Comparison of ENCODE assay signal across 10 cellular contexts in the genomic region with DNA sequence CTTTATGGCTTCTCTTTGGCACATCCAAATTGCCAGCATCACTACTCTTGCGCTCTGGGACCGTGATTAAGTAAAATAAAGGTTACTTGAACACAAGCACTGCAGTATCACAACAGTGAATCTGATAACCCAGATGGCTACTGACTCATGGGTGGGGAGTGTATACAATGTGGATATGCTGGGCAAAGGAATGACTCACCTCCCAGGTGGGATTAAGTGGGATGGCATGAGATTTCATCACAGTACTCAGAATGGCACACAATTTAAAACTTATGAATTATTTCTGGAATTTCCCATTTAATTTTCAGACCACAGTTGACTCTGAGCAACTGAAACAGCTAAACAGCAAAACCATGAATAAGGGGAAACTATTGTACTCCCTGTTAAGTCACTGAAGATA. TPM values are rescaled to one million over a fixed set of nuclear protein-coding genes. Genes with fewer than 3 reads are reported as not detected.
DNase-seq lines count a peak whose midpoint lies in the region; ATAC-seq and TF ChIP-seq lines count a peak whose summit lies in the region.
"Had no signal": no experiment of that assay in that cellular context is flagged by ENCODE, and none has a peak within 500 bp of the region (broad histone marks: within the 10 kb centered on the region; RNA-seq: fewer than 3 reads in every experiment).

No MANE protein-coding gene starts in this region.

- peaks cover 16% of the 10 kb centered on the region for H3K4me1 Mint-ChIP-seq in activated CD4-positive, alpha-beta T cell treated with anti-CD3 and anti-CD28 coated beads, Interleukin-2, amount 10 ng/mL, durations not matched to agents 24 days and 14 days

- H3K4me1 ChIP-seq in osteoblast (ENCODE audit: insufficient read depth, low read length): peaks cover 33% of the 10 kb centered on the region
- H3K4me1 ChIP-seq in prostate gland (replicated peaks): no peaks in the 10 kb centered on the region

- no peaks in the 10 kb centered on the region for H3K27me3 ChIP-seq in osteoblast (ENCODE audit: insufficient read depth, low read length)
- H3K27me3 ChIP-seq in prostate gland (replicated peaks; ENCODE audit: insufficient read depth): no peaks in the 10 kb centered on the region

- H3K79me2 ChIP-seq in osteoblast (ENCODE audit: insufficient read depth, low read length): peaks cover 56% of the 10 kb centered on the region

- peak overlapping the region; percentile 23 for H3K4me2 ChIP-seq in osteoblast (ENCODE audit: insufficient read depth, low read length)

- no peak for TF ChIP-seq POLR2A in prostate gland (IDR thresholded peaks at IDR 0.05)

- no peak for DNase-seq in activated CD4-positive, alpha-beta T cell treated with anti-CD3 and anti-CD28 coated beads, Interleukin-2, amount 10 ng/mL, durations not matched to agents 24 days and 14 days
- DNase-seq in activated CD4-positive, alpha-beta T cell treated with anti-CD3 and anti-CD28 coated beads, Interleukin-2, amount 50 U/mL, for 1 hour: no peak
- DNase-seq in LoVo (ENCODE audit: low spot score): peak; percentile 74
- DNase-seq in astrocyte of the spinal cord (ENCODE audit: low read depth, low spot score): peak; percentile 32
- DNase-seq in osteoblast (ENCODE audit: insufficient read length, low spot score, missing footprints): no peak
- no peak for DNase-seq in prostate gland (ENCODE audit: low spot score)
- no peak for DNase-seq in activated CD4-positive, CD25-positive, alpha-beta regulatory T cell (lab: John Stamatoyannopoulos, UW)
- DNase-seq: AML-193, OCI-M1 had no signal

- H3K36me3 ChIP-seq in osteoblast (ENCODE audit: insufficient read depth, low read length) (peaks cover 17% of the 10 kb centered on the region), prostate gland (no peaks in the 10 kb centered on the region)

- H2AFZ ChIP-seq in osteoblast (ENCODE audit: low read length): no peak overlapping the region

- intact Hi-C loops in activated CD4-positive, alpha-beta T cell treated with anti-CD3 and anti-CD28 coated beads, Interleukin-2, amount 10 ng/mL, durations not matched to agents 24 days and 14 days (cut with micrococcal nuclease): loop anchor here (10.0 kb wide), 3 partner anchors 858 to 1642 kb away; partner anchors contain the start of genes ANKRA2, IQGAP2 and UTP15
- intact Hi-C loops in prostate gland (cut with DNase I): no loop called here

- H3K4me3 Mint-ChIP-seq in activated CD4-positive, alpha-beta T cell treated with anti-CD3 and anti-CD28 coated beads, Interleukin-2, amount 10 ng/mL, durations not matched to agents 24 days and 14 days: no peak overlapping the region

- in situ Hi-C loops in astrocyte of the spinal cord (cut with HindIII; ENCODE audit: low sequenced_read_pairs): no loop called here

- H3K36me3 Mint-ChIP-seq in activated CD4-positive, alpha-beta T cell treated with anti-CD3 and anti-CD28 coated beads, Interleukin-2, amount 10 ng/mL, durations not matched to agents 24 days and 14 days (ENCODE audit: low read depth): peaks cover 32% of the 10 kb centered on the region

- H4K20me1 ChIP-seq in osteoblast (ENCODE audit: insufficient read depth, low read length): no peaks in the 10 kb centered on the region

- H3K4me3 ChIP-seq in astrocyte of the spinal cord (ENCODE audit: low read depth, low read length) (no peak overlapping the region), osteoblast (ENCODE audit: insufficient read depth, low read length) (no peak overlapping the region), prostate gland (no peak overlapping the region)

- H3K27ac Mint-ChIP-seq in activated CD4-positive, alpha-beta T cell treated with anti-CD3 and anti-CD28 coated beads, Interleukin-2, amount 10 ng/mL, durations not matched to agents 24 days and 14 days: peak overlapping the region; percentile 64

- peak overlapping the region; percentile 58 for H3K27ac ChIP-seq in osteoblast (ENCODE audit: low read depth, low read length)
- H3K27ac ChIP-seq in prostate gland: no peak overlapping the region

- H3K27me3 Mint-ChIP-seq in activated CD4-positive, alpha-beta T cell treated with anti-CD3 and anti-CD28 coated beads, Interleukin-2, amount 10 ng/mL, durations not matched to agents 24 days and 14 days: no peaks in the 10 kb centered on the region

- ATAC-seq in HG03108 (IDR thresholded peaks at IDR 0.05; ENCODE audit: unreplicated experiment): no peak

- H3K9me3 Mint-ChIP-seq in activated CD4-positive, alpha-beta T cell treated with anti-CD3 and anti-CD28 coated beads, Interleukin-2, amount 10 ng/mL, durations not matched to agents 24 days and 14 days: no peaks in the 10 kb centered on the region

- 98% methylated on average over 2 of the region's 2 CpGs for WGBS in prostate gland

- TF ChIP-seq CTCF in astrocyte of the spinal cord (IDR thresholded peaks at IDR 0.05; ENCODE audit: low read depth, low read length): no peak
- no peak for TF ChIP-seq CTCF in osteoblast (IDR thresholded peaks at IDR 0.05; ENCODE audit: extremely low read depth, low read depth, low read length)
- TF ChIP-seq CTCF in prostate gland (IDR thresholded peaks at IDR 0.05): no peak

- no peaks in the 10 kb centered on the region for H3K9me3 ChIP-seq in osteoblast (ENCODE audit: low read depth, low read length)
- H3K9me3 ChIP-seq in prostate gland: no peaks in the 10 kb centered on the region

RNA-seq across cellular contexts. Expression of gene GFM2, which starts 4.3 kb away (rescaled TPM):
- total RNA-seq in activated CD4-positive, alpha-beta T cell treated with anti-CD3 and anti-CD28 coated beads, Interleukin-2, amount 10 ng/mL, durations not matched to agents 24 days and 14 days: 37.9 and 42.7 TPM in 2 replicates
- total RNA-seq in osteoblast: 22.8 and 23.0 TPM in 2 replicates
- 10 to 100 TPM; 21.9 to 34.7 TPM for total RNA-seq in prostate gland

RNA-seq across cellular contexts. Expression of gene NSA2, which starts 4.5 kb away (rescaled TPM):
- total RNA-seq in activated CD4-positive, alpha-beta T cell treated with anti-CD3 and anti-CD28 coated beads, Interleukin-2, amount 10 ng/mL, durations not matched to agents 24 days and 14 days: 94.0 and 95.8 TPM in 2 replicates
- total RNA-seq in osteoblast: 75.6 and 82.8 TPM in 2 replicates
- total RNA-seq in prostate gland: 100 to 1,000 TPM in 1 of 2 donors, 10 to 100 TPM in 1; 59.2 to 130 TPM

Comparison
In these comparisons a context has a peak if more than half of its experiments do, and no peak if none do; other contexts are left out.
1. DNase-seq: peak in LoVo (single experiment) and astrocyte of the spinal cord (single experiment); none in activated CD4-positive, alpha-beta T cell treated with anti-CD3 and anti-CD28 coated beads, Interleukin-2, amount 10 ng/mL, durations not matched to agents 24 days and 14 days (single experiment), activated CD4-positive, alpha-beta T cell treated with anti-CD3 and anti-CD28 coated beads, Interleukin-2, amount 50 U/mL, for 1 hour (single experiment), osteoblast (single experiment), prostate gland (single experiment) and activated CD4-positive, CD25-positive, alpha-beta regulatory T cell (0 of 4).